9 cellular contexts compared by ENCODE assay signal in genomic region chr7:154623399-154623798, GRCh38.
"Had no signal": no experiment of that assay in that cellular context is flagged by ENCODE, and none has a peak within 500 bp of the region (broad histone marks: within the 10 kb centered on the region; RNA-seq: fewer than 3 reads in every experiment).

No MANE protein-coding gene starts in this region.

- H2AFZ ChIP-seq: GM23338 had no signal

- H3K4me3 ChIP-seq: GM23338 had no signal

- H3K9ac ChIP-seq: KMS-11 had no signal

- H3K4me2 ChIP-seq: GM23338, KMS-11 had no signal

- DNase-seq: H9, HCEC 1CT, KBM-7 had no signal

- H3K27ac ChIP-seq: HL-60, KMS-11 had no signal

- FAIRE-seq: H1, H54, HepG2 had no signal

- ATAC-seq: GM23338, HepG2 had no signal
